Comparison of ENCODE assay signal across 8 cellular contexts in the genomic region with DNA sequence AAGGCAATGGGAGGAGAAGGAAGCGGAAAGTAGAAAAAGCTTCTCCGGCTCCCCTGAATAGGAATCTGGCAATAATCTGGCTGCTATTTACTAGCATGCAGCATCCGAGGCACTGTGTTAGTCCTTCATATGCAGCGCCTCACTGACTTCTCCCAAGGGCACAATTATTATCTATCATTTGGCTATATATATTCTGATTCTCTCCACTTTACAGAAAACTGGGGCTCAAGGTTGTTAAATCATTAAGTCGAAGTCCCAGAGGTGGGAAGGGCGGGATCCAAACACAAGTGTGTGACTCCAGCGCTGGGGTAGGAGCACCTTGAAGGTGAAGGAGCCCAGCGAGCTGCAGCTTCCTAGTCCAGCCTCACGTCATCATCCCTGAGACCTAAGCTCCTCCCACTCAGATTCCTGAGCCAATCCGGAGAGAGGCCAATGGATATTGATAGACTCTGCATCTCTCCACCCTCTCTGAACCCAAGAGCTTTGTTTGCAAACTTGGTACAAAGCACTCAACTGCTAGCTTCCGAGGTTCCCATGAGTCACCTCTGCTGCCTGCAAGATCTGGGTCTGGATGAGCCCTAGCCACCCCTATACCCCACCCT. TPM values are rescaled to one million over a fixed set of nuclear protein-coding genes. Genes with fewer than 3 reads are reported as not detected.
DNase-seq lines count a peak whose midpoint lies in the region; ATAC-seq and TF ChIP-seq lines count a peak whose summit lies in the region.

No MANE protein-coding gene starts in this region.

- H3K27ac ChIP-seq in gastroesophageal sphincter, result peak overlapping the region in 1 of 4 donors; percentile 30

- no peak for TF ChIP-seq EP300 in gastroesophageal sphincter (IDR thresholded peaks at IDR 0.05)

- DNase-seq in GM03348 (ENCODE audit: low spot score) (peak; percentile 79), SHP77 (lab: John Stamatoyannopoulos, UW) (peak; percentile 82 to 83), nucleus accumbens (lab: John Stamatoyannopoulos, UW) (peak in 52 of 56 donors; percentile 17 to 83 (median 62)), NCI-H1694 treated with DMSO at 0.1 percent for 48 hours (lab: John Stamatoyannopoulos, UW) (no peak)
- DNase-seq in stimulated activated CD4-positive, alpha-beta T cell treated with anti-CD3 and anti-CD28 coated beads, Interleukin-2, amount 100 ng/mL, for 24 hours, result no peak

- H3K4me1 ChIP-seq in gastroesophageal sphincter, result no peaks in the 10 kb centered on the region

- H3K36me3 ChIP-seq in gastroesophageal sphincter, result no peaks in the 10 kb centered on the region

- no peak for TF ChIP-seq CTCF in gastroesophageal sphincter (IDR thresholded peaks at IDR 0.05)

- H3K27me3 ChIP-seq in gastroesophageal sphincter, result no peaks in the 10 kb centered on the region

- ATAC-seq in gastroesophageal sphincter (peak; percentile 16), GM21526 (IDR thresholded peaks at IDR 0.05; ENCODE audit: low FRiP score, unreplicated experiment) (no peak), HG03432 (IDR thresholded peaks at IDR 0.05; ENCODE audit: unreplicated experiment) (no peak)

- WGBS in gastroesophageal sphincter (ENCODE audit: low coverage in 1 of 2), 2 donors, result 22 to 34% methylated on average over 4 to 5 of the region's 11 CpGs

- peak overlapping the region; percentile 12 to 24 for H3K4me3 ChIP-seq in gastroesophageal sphincter

- no peaks in the 10 kb centered on the region for H3K9me3 ChIP-seq in gastroesophageal sphincter

- no peak for TF ChIP-seq POLR2A in gastroesophageal sphincter (IDR thresholded peaks at IDR 0.05)

RNA-seq across cellular contexts. Expression of gene EYA3, which starts 16.6 kb away (rescaled TPM):
- 10 to 100 TPM in 1 of 4 donors, 1 to 10 TPM in 3; 8.4 to 14.5 (median 9.6) TPM for total RNA-seq in gastroesophageal sphincter

Comparison
In these comparisons a context has a peak if more than half of its experiments do, and no peak if none do; other contexts are left out.
1. DNase-seq: peak in GM03348 (single experiment), SHP77 (2 of 2) and nucleus accumbens (52 of 56); none in NCI-H1694 treated with DMSO at 0.1 percent for 48 hours (single experiment) and stimulated activated CD4-positive, alpha-beta T cell treated with anti-CD3 and anti-CD28 coated beads, Interleukin-2, amount 100 ng/mL, for 24 hours (0 of 2).